In genomic region chr2:97740590-97741182, GRCh38 we compare ENCODE assay signal across 1 cellular context.
TF ChIP-seq lines count a peak whose summit lies in the region.

No MANE protein-coding gene starts in this region.

TF ChIP-seq in K562, 482 proteins besides CTCF, POLR2A, EP300 and RAD21 (continued from another document):
- TF ChIP-seq ZNF592 (IDR thresholded peaks at IDR 0.05), result 0 out of 2 replicates have a peak, but pooled peaks have one; percentile 47
- no peak for TF ChIP-seq NRF1 (conservative IDR thresholded peaks at IDR 0.05 in 1 of 2, IDR thresholded peaks at IDR 0.05 in 1 of 2)
- no peak for TF ChIP-seq NFYB (IDR thresholded peaks at IDR 0.05; ENCODE audit: extremely low read depth, insufficient read length)
- no peak for TF ChIP-seq ILK (tag; IDR thresholded peaks at IDR 0.05; ENCODE audit: borderline replicate concordance, low read depth)
- no peak for TF ChIP-seq ZNF232 (CRISPR knock-in tag; IDR thresholded peaks at IDR 0.05)
- no peak for TF ChIP-seq FOXJ3 (CRISPR knock-in tag; IDR thresholded peaks at IDR 0.05)
- no peak for TF ChIP-seq ZNF696 (CRISPR knock-in tag; conservative IDR thresholded peaks at IDR 0.05)
- TF ChIP-seq NR1H2 (CRISPR knock-in tag; IDR thresholded peaks at IDR 0.05), result no peak
- no peak for TF ChIP-seq POU5F1 (IDR thresholded peaks at IDR 0.05; ENCODE audit: borderline replicate concordance, low read depth, low read length, partially characterized antibody)
- no peak for TF ChIP-seq ZNF431 (CRISPR knock-in tag; IDR thresholded peaks at IDR 0.05)
- no peak for TF ChIP-seq EZH2 (IDR thresholded peaks at IDR 0.05; ENCODE audit: borderline replicate concordance, low read depth, low read length)
- TF ChIP-seq RBM39 (optimal IDR thresholded peaks at IDR 0.05; ENCODE audit: low read depth, low read length), result no peak
- no peak for TF ChIP-seq PHB2 (IDR thresholded peaks at IDR 0.05; ENCODE audit: low read depth)
- no peak for TF ChIP-seq MCM5 (IDR thresholded peaks at IDR 0.05; ENCODE audit: low read depth)
- no peak for TF ChIP-seq RFX5 (IDR thresholded peaks at IDR 0.05; ENCODE audit: low read depth, low read length)
- TF ChIP-seq MEF2A (IDR thresholded peaks at IDR 0.05; ENCODE audit: control insufficient read depth, low read depth, low read length), result no peak
- no peak for TF ChIP-seq ARID3B (CRISPR knock-in tag; IDR thresholded peaks at IDR 0.05; ENCODE audit: borderline replicate concordance)
- no peak for TF ChIP-seq SREBF1 (IDR thresholded peaks at IDR 0.05; ENCODE audit: borderline replicate concordance, low read depth, low read length)
- TF ChIP-seq ZNF57 (CRISPR knock-in tag; IDR thresholded peaks at IDR 0.05), result no peak
- TF ChIP-seq, protein P1, sequence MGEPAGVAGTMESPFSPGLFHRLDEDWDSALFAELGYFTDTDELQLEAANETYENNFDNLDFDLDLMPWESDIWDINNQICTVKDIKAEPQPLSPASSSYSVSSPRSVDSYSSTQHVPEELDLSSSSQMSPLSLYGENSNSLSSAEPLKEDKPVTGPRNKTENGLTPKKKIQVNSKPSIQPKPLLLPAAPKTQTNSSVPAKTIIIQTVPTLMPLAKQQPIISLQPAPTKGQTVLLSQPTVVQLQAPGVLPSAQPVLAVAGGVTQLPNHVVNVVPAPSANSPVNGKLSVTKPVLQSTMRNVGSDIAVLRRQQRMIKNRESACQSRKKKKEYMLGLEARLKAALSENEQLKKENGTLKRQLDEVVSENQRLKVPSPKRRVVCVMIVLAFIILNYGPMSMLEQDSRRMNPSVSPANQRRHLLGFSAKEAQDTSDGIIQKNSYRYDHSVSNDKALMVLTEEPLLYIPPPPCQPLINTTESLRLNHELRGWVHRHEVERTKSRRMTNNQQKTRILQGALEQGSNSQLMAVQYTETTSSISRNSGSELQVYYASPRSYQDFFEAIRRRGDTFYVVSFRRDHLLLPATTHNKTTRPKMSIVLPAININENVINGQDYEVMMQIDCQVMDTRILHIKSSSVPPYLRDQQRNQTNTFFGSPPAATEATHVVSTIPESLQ (CRISPR knock-in tag; IDR thresholded peaks at IDR 0.05), result no peak
- no peak for TF ChIP-seq KLF6 (CRISPR knock-in tag; IDR thresholded peaks at IDR 0.05; ENCODE audit: borderline replicate concordance)
- TF ChIP-seq COPS2 (conservative IDR thresholded peaks at IDR 0.05), result no peak
